ENCODE assay signal across 7 cellular contexts in genomic region chr2:158191076-158191566, GRCh38.
DNase-seq lines count a peak whose midpoint lies in the region; ATAC-seq and TF ChIP-seq lines count a peak whose summit lies in the region.

No MANE protein-coding gene starts in this region.

- no peak for TF ChIP-seq CTCF in OCI-LY3 (IDR thresholded peaks at IDR 0.05; ENCODE audit: low read depth, low read length)
- no peak for TF ChIP-seq CTCF in suprapubic skin (IDR thresholded peaks at IDR 0.05)

- H2AFZ ChIP-seq in OCI-LY3 (ENCODE audit: low read depth, low read length), result 0 out of 2 replicates have a peak overlapping the region, but pooled peaks have one; percentile 6

- H3K9me3 ChIP-seq in OCI-LY3 (ENCODE audit: insufficient read depth, low read length) (no peaks in the 10 kb centered on the region), suprapubic skin (no peaks in the 10 kb centered on the region)

- no peaks in the 10 kb centered on the region for H3K79me2 ChIP-seq in OCI-LY3 (ENCODE audit: low read length)

- no peak overlapping the region for H3K9ac ChIP-seq in OCI-LY3 (ENCODE audit: low read length)

- H3K27ac Mint-ChIP-seq in stimulated activated effector memory CD8-positive, alpha-beta T cell treated with anti-CD3 and anti-CD28 coated beads, Interleukin-12 subunit alpha, Interleukin-12 subunit beta, amount 100 ng/mL, for 72 hours, result no peak overlapping the region

- H3K27ac ChIP-seq in OCI-LY3 (ENCODE audit: low read length), result peak overlapping the region; percentile 39
- no peak overlapping the region for H3K27ac ChIP-seq in suprapubic skin

- H3K27me3 ChIP-seq in OCI-LY3 (ENCODE audit: low read depth, low read length), result peaks cover 53% of the 10 kb centered on the region
- H3K27me3 ChIP-seq in suprapubic skin, result no peaks in the 10 kb centered on the region

- peak overlapping the region; percentile 69 for H3K4me2 ChIP-seq in OCI-LY3 (ENCODE audit: low read length)

- ATAC-seq in GM19023 (IDR thresholded peaks at IDR 0.05; ENCODE audit: unreplicated experiment) (peak; percentile 86), HG02759 (IDR thresholded peaks at IDR 0.05; ENCODE audit: unreplicated experiment) (peak; percentile 89)
- no peak for ATAC-seq in stimulated activated effector memory CD8-positive, alpha-beta T cell treated with anti-CD3 and anti-CD28 coated beads, Interleukin-12 subunit alpha, Interleukin-12 subunit beta, amount 100 ng/mL, for 72 hours

- H3K36me3 ChIP-seq in OCI-LY3 (replicated peaks; ENCODE audit: low read depth, low read length) (no peaks in the 10 kb centered on the region), suprapubic skin (no peaks in the 10 kb centered on the region)

- H3K4me1 ChIP-seq in OCI-LY3 (ENCODE audit: low read length), result peaks cover 20% of the 10 kb centered on the region
- H3K4me1 ChIP-seq in suprapubic skin, result peaks cover 9% of the 10 kb centered on the region

- TF ChIP-seq EP300 in suprapubic skin (IDR thresholded peaks at IDR 0.05), result no peak

- DNase-seq in fibroblast of peridontal ligament (ENCODE audit: extremely low read depth), result peak; percentile 46
- no peak for DNase-seq in suprapubic skin (ENCODE audit: low spot score in 2 of 2)
- DNase-seq in NCI-H128 (lab: John Stamatoyannopoulos, UW; ENCODE audit: unreplicated experiment), result no peak
- no peak for DNase-seq in stimulated activated effector memory CD8-positive, alpha-beta T cell treated with anti-CD3 and anti-CD28 coated beads, Interleukin-12 subunit alpha, Interleukin-12 subunit beta, amount 100 ng/mL, for 72 hours (ENCODE audit: low spot score in 2 of 2)

- H3K36me3 Mint-ChIP-seq in stimulated activated effector memory CD8-positive, alpha-beta T cell treated with anti-CD3 and anti-CD28 coated beads, Interleukin-12 subunit alpha, Interleukin-12 subunit beta, amount 100 ng/mL, for 72 hours, result no peaks in the 10 kb centered on the region

- peaks cover 5% of the 10 kb centered on the region for H3K4me1 Mint-ChIP-seq in stimulated activated effector memory CD8-positive, alpha-beta T cell treated with anti-CD3 and anti-CD28 coated beads, Interleukin-12 subunit alpha, Interleukin-12 subunit beta, amount 100 ng/mL, for 72 hours

- H4K20me1 ChIP-seq in OCI-LY3 (ENCODE audit: insufficient read depth, low read length), result no peaks in the 10 kb centered on the region

- 10% methylated on average over 5 of the region's 5 CpGs for whole genome bisulfite sequencing in suprapubic skin

- TF ChIP-seq POLR2A in suprapubic skin (IDR thresholded peaks at IDR 0.05), result no peak

- H3K4me3 Mint-ChIP-seq in stimulated activated effector memory CD8-positive, alpha-beta T cell treated with anti-CD3 and anti-CD28 coated beads, Interleukin-12 subunit alpha, Interleukin-12 subunit beta, amount 100 ng/mL, for 72 hours, result no peak overlapping the region

- peak overlapping the region; percentile 59 for H3K4me3 ChIP-seq in OCI-LY3 (ENCODE audit: low read length)
- peak overlapping the region; percentile 7 for H3K4me3 ChIP-seq in suprapubic skin

- no peaks in the 10 kb centered on the region for H3K9me3 Mint-ChIP-seq in stimulated activated effector memory CD8-positive, alpha-beta T cell treated with anti-CD3 and anti-CD28 coated beads, Interleukin-12 subunit alpha, Interleukin-12 subunit beta, amount 100 ng/mL, for 72 hours
